Comparison of ENCODE assay signal across 1 cellular context in the genomic region with DNA sequence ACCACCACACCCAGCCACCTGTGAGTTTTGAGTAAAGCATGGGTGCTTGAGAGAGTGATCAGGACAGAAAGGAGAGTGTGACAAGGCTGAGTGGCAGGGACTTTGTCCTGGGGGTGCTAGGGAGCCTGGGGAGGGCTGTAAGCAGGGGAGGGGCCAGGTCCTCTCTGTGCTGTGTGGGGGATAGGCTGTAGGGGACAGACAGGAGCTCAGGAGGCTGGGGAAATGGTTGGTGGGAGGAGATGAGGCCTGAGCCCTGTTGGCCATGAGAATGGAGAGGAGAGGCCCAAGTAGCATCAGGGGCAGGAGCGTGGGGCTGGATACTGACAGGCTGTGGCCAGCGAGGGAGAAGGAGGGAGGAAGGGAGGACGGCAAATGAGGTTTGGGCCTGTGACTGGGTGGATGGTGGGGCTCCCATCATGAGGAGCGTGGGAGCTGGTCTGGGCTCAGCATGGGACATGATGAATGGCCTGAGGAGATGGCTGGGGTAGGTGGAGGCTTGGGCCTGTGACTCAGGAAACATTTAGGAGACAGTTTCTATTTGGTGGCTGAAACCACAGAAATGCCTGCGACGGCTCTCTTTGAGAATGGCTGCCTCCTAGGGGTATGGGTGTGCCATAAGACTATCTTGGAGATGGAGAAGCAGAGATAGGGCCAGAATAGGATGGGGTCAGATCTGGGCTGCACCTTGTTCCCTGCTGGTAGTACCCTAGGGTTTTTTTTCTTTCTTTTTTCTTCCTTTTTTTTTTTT.
TF ChIP-seq lines count a peak whose summit lies in the region.

No MANE protein-coding gene starts in this region.

TF ChIP-seq in GM12878, 131 proteins besides CTCF, POLR2A, EP300 and RAD21:
- TF ChIP-seq, protein P1, sequence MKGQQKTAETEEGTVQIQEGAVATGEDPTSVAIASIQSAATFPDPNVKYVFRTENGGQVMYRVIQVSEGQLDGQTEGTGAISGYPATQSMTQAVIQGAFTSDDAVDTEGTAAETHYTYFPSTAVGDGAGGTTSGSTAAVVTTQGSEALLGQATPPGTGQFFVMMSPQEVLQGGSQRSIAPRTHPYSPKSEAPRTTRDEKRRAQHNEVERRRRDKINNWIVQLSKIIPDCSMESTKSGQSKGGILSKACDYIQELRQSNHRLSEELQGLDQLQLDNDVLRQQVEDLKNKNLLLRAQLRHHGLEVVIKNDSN (IDR thresholded peaks at IDR 0.05; ENCODE audit: borderline replicate concordance, extremely low read length, insufficient read depth, low read depth, low read length): no peak
- TF ChIP-seq NR2C1 (IDR thresholded peaks at IDR 0.05) (no peak), ZNF384 (IDR thresholded peaks at IDR 0.05; ENCODE audit: borderline replicate concordance, low read depth, low read length) (no peak), RUNX3 (IDR thresholded peaks at IDR 0.05; ENCODE audit: low read length) (peak; percentile 42; the same call in 1 of the 2 replicates), CHD2 (IDR thresholded peaks at IDR 0.05; ENCODE audit: borderline replicate concordance, low read depth, low read length) (no peak), NFXL1 (IDR thresholded peaks at IDR 0.05; ENCODE audit: borderline replicate concordance) (no peak), ZNF274 (IDR thresholded peaks at IDR 0.05; ENCODE audit: insufficient read depth, insufficient read length) (no peak), CREB1 (IDR thresholded peaks at IDR 0.05; ENCODE audit: low read depth) (no peak), ASH2L (IDR thresholded peaks at IDR 0.05; ENCODE audit: borderline replicate concordance, low read depth) (no peak), TCF12 (IDR thresholded peaks at IDR 0.05; ENCODE audit: low read depth, low read length) (no peak), EGR1 (IDR thresholded peaks at IDR 0.05; ENCODE audit: borderline replicate concordance in 1 of 2, low read depth in 2 of 2, low read length in 2 of 2) (no peak), SPI1 (IDR thresholded peaks at IDR 0.05; ENCODE audit: borderline replicate concordance, insufficient read depth, low read depth, low read length) (no peak), BACH1 (IDR thresholded peaks at IDR 0.05; ENCODE audit: borderline replicate concordance) (no peak), ZNF217 (IDR thresholded peaks at IDR 0.05) (no peak), WRNIP1 (IDR thresholded peaks at IDR 0.05; ENCODE audit: borderline replicate concordance, low read depth, low read length) (no peak), ZSCAN29 (IDR thresholded peaks at IDR 0.05) (no peak), CREM (IDR thresholded peaks at IDR 0.05; ENCODE audit: low read depth) (no peak), MXI1 (IDR thresholded peaks at IDR 0.05; ENCODE audit: low read depth, low read length) (no peak), ZBED1 (IDR thresholded peaks at IDR 0.05; ENCODE audit: borderline replicate concordance) (no peak), NRF1 (conservative IDR thresholded peaks at IDR 0.05; ENCODE audit: low read depth, low read length) (no peak), MYB (IDR thresholded peaks at IDR 0.05; ENCODE audit: borderline replicate concordance, low read depth, low read length) (no peak), HDGF (IDR thresholded peaks at IDR 0.05) (peak; percentile 23; the same call in 1 of the 2 replicates)
- TF ChIP-seq, protein P2, sequence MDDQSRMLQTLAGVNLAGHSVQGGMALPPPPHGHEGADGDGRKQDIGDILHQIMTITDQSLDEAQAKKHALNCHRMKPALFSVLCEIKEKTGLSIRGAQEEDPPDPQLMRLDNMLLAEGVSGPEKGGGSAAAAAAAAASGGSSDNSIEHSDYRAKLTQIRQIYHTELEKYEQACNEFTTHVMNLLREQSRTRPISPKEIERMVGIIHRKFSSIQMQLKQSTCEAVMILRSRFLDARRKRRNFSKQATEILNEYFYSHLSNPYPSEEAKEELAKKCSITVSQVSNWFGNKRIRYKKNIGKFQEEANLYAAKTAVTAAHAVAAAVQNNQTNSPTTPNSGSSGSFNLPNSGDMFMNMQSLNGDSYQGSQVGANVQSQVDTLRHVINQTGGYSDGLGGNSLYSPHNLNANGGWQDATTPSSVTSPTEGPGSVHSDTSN (IDR thresholded peaks at IDR 0.05; ENCODE audit: insufficient replicate concordance, low read depth, low read length): peak; percentile 14
- TF ChIP-seq, protein P3, sequence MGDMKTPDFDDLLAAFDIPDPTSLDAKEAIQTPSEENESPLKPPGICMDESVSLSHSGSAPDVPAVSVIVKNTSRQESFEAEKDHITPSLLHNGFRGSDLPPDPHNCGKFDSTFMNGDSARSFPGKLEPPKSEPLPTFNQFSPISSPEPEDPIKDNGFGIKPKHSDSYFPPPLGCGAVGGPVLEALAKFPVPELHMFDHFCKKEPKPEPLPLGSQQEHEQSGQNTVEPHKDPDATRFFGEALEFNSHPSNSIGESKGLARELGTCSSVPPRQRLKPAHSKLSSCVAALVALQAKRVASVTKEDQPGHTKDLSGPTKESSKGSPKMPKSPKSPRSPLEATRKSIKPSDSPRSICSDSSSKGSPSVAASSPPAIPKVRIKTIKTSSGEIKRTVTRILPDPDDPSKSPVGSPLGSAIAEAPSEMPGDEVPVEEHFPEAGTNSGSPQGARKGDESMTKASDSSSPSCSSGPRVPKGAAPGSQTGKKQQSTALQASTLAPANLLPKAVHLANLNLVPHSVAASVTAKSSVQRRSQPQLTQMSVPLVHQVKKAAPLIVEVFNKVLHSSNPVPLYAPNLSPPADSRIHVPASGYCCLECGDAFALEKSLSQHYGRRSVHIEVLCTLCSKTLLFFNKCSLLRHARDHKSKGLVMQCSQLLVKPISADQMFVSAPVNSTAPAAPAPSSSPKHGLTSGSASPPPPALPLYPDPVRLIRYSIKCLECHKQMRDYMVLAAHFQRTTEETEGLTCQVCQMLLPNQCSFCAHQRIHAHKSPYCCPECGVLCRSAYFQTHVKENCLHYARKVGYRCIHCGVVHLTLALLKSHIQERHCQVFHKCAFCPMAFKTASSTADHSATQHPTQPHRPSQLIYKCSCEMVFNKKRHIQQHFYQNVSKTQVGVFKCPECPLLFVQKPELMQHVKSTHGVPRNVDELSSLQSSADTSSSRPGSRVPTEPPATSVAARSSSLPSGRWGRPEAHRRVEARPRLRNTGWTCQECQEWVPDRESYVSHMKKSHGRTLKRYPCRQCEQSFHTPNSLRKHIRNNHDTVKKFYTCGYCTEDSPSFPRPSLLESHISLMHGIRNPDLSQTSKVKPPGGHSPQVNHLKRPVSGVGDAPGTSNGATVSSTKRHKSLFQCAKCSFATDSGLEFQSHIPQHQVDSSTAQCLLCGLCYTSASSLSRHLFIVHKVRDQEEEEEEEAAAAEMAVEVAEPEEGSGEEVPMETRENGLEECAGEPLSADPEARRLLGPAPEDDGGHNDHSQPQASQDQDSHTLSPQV (IDR thresholded peaks at IDR 0.05): no peak
- TF ChIP-seq, protein P4, sequence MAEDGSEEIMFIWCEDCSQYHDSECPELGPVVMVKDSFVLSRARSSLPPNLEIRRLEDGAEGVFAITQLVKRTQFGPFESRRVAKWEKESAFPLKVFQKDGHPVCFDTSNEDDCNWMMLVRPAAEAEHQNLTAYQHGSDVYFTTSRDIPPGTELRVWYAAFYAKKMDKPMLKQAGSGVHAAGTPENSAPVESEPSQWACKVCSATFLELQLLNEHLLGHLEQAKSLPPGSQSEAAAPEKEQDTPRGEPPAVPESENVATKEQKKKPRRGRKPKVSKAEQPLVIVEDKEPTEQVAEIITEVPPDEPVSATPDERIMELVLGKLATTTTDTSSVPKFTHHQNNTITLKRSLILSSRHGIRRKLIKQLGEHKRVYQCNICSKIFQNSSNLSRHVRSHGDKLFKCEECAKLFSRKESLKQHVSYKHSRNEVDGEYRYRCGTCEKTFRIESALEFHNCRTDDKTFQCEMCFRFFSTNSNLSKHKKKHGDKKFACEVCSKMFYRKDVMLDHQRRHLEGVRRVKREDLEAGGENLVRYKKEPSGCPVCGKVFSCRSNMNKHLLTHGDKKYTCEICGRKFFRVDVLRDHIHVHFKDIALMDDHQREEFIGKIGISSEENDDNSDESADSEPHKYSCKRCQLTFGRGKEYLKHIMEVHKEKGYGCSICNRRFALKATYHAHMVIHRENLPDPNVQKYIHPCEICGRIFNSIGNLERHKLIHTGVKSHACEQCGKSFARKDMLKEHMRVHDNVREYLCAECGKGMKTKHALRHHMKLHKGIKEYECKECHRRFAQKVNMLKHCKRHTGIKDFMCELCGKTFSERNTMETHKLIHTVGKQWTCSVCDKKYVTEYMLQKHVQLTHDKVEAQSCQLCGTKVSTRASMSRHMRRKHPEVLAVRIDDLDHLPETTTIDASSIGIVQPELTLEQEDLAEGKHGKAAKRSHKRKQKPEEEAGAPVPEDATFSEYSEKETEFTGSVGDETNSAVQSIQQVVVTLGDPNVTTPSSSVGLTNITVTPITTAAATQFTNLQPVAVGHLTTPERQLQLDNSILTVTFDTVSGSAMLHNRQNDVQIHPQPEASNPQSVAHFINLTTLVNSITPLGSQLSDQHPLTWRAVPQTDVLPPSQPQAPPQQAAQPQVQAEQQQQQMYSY (CRISPR knock-in tag; IDR thresholded peaks at IDR 0.05): no peak
- TF ChIP-seq, protein P5, sequence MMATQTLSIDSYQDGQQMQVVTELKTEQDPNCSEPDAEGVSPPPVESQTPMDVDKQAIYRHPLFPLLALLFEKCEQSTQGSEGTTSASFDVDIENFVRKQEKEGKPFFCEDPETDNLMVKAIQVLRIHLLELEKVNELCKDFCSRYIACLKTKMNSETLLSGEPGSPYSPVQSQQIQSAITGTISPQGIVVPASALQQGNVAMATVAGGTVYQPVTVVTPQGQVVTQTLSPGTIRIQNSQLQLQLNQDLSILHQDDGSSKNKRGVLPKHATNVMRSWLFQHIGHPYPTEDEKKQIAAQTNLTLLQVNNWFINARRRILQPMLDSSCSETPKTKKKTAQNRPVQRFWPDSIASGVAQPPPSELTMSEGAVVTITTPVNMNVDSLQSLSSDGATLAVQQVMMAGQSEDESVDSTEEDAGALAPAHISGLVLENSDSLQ (IDR thresholded peaks at IDR 0.05): peak; percentile 28; the same call in 1 of the 2 replicates
- TF ChIP-seq, protein P6, sequence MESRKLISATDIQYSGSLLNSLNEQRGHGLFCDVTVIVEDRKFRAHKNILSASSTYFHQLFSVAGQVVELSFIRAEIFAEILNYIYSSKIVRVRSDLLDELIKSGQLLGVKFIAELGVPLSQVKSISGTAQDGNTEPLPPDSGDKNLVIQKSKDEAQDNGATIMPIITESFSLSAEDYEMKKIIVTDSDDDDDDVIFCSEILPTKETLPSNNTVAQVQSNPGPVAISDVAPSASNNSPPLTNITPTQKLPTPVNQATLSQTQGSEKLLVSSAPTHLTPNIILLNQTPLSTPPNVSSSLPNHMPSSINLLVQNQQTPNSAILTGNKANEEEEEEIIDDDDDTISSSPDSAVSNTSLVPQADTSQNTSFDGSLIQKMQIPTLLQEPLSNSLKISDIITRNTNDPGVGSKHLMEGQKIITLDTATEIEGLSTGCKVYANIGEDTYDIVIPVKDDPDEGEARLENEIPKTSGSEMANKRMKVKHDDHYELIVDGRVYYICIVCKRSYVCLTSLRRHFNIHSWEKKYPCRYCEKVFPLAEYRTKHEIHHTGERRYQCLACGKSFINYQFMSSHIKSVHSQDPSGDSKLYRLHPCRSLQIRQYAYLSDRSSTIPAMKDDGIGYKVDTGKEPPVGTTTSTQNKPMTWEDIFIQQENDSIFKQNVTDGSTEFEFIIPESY (IDR thresholded peaks at IDR 0.05): no peak
TF ChIP-seq in GM12878: peak in this region for 4.
